In genomic region chr9:87039809-87040392, GRCh38 we compare ENCODE assay signal across 12 cellular contexts.
DNase-seq lines count a peak whose midpoint lies in the region; ATAC-seq and TF ChIP-seq lines count a peak whose summit lies in the region.
"Had no signal": no experiment of that assay in that cellular context is flagged by ENCODE, and none has a peak within 500 bp of the region (broad histone marks: within the 10 kb centered on the region; RNA-seq: fewer than 3 reads in every experiment).

No MANE protein-coding gene starts in this region.

- H3K36me3 ChIP-seq in HEK293 (ENCODE audit: control insufficient read depth in 2 of 2, insufficient read depth in 1 of 2, low read length in 2 of 2) (no peaks in the 10 kb centered on the region), mammary epithelial cell (ENCODE audit: insufficient read depth, low read length) (no peaks in the 10 kb centered on the region)

- no peaks in the 10 kb centered on the region for H4K20me1 ChIP-seq in mammary epithelial cell (ENCODE audit: insufficient read depth, low read length)

- CTCF ChIA-PET in AG04449 (lab: Yijun Ruan, JAX), result no interaction called here
- CTCF ChIA-PET in HEK293 (lab: Yijun Ruan, JAX), result interaction anchor here (1.1 kb wide), 1 partner anchor 26 kb away, joined by 3 read pairs; no protein-coding TSS in a partner anchor
- CTCF ChIA-PET in mammary epithelial cell (lab: Charles Lee; ENCODE audit: low non-redundant PET), result no interaction called here

- dilution Hi-C loops in mammary epithelial cell (cut with HindIII; ENCODE audit: low sequenced_read_pairs), result no loop called here

- intact Hi-C loops in mammary epithelial cell (cut with micrococcal nuclease), result no loop called here
- intact Hi-C loops in activated T-helper 1 cell treated with anti-CD3 and anti-CD28 coated beads, Interleukin-12 subunit alpha, Interleukin-12 subunit beta, Interleukin-2, Interleukin-4 antibody, amounts not matched to agents 30 ng/mL and 10 ng/mL and 1 ng/mL, durations not matched to agents 14 hours and 24 hours and 36 hours (cut with micrococcal nuclease), result no loop called here

- H3K36me3 Mint-ChIP-seq in activated T-helper 1 cell treated with anti-CD3 and anti-CD28 coated beads, Interleukin-12 subunit alpha, Interleukin-12 subunit beta, Interleukin-2, Interleukin-4 antibody, amounts not matched to agents 30 ng/mL and 10 ng/mL and 1 ng/mL, durations not matched to agents 14 hours and 24 hours and 36 hours (ENCODE audit: low read depth), result no peaks in the 10 kb centered on the region

- H3K27ac Mint-ChIP-seq in activated T-helper 1 cell treated with anti-CD3 and anti-CD28 coated beads, Interleukin-12 subunit alpha, Interleukin-12 subunit beta, Interleukin-2, Interleukin-4 antibody, amounts not matched to agents 30 ng/mL and 10 ng/mL and 1 ng/mL, durations not matched to agents 14 hours and 24 hours and 36 hours, result no peak overlapping the region

- no peaks in the 10 kb centered on the region for H3K79me2 ChIP-seq in mammary epithelial cell (ENCODE audit: insufficient read depth, low read length)
- H3K79me2 ChIP-seq: parathyroid adenoma had no signal

- peaks cover 2% of the 10 kb centered on the region for H3K27me3 Mint-ChIP-seq in activated T-helper 1 cell treated with anti-CD3 and anti-CD28 coated beads, Interleukin-12 subunit alpha, Interleukin-12 subunit beta, Interleukin-2, Interleukin-4 antibody, amounts not matched to agents 30 ng/mL and 10 ng/mL and 1 ng/mL, durations not matched to agents 14 hours and 24 hours and 36 hours (ENCODE audit: insufficient read depth)

- POLR2A ChIA-PET in AG04449 (lab: Yijun Ruan, JAX), result no interaction called here
- POLR2A ChIA-PET in HEK293 (lab: Yijun Ruan, JAX), result interaction anchor here (1.0 kb wide), 1 partner anchor 92 kb away, joined by 4 read pairs; no protein-coding TSS in a partner anchor

- H3K27ac ChIP-seq in HEK293 (ENCODE audit: extremely low read depth, low read depth, low read length), result no peak overlapping the region
- H3K27ac ChIP-seq in mammary epithelial cell (ENCODE audit: insufficient read depth, low read depth, low read length), result no peak overlapping the region
- H3K27ac ChIP-seq: parathyroid adenoma had no signal

- no peaks in the 10 kb centered on the region for H3K27me3 ChIP-seq in mammary epithelial cell (ENCODE audit: insufficient read depth, low read length)

- no TSS peak for BruUV-seq in mammary epithelial cell (replicated peaks; lab: Mats Ljungman, UMichigan)

- DNase-seq in AG04449 (ENCODE audit: low read depth, low spot score), result peak; percentile 31
- peak; percentile 68 for DNase-seq in mammary epithelial cell
- DNase-seq in kidney glomerular epithelial cell (lab: John Stamatoyannopoulos, UW), result peak; percentile 53
- DNase-seq in NCI-H1092 (lab: John Stamatoyannopoulos, UW), result no peak
- DNase-seq in activated T-helper 1 cell treated with anti-CD3 and anti-CD28 coated beads, Interleukin-12 subunit alpha, Interleukin-12 subunit beta, Interleukin-2, Interleukin-4 antibody, amounts not matched to agents 30 ng/mL and 10 ng/mL and 1 ng/mL, durations not matched to agents 14 hours and 24 hours and 36 hours (ENCODE audit: low spot score), result no peak
- DNase-seq: NCI-H1105, NCI-H446 treated with DMSO at 0.1 percent for 48 hours had no signal

- H3K9ac ChIP-seq in mammary epithelial cell (ENCODE audit: insufficient read depth, low read length), result no peak overlapping the region
- H3K9ac ChIP-seq: parathyroid adenoma had no signal

- no peak overlapping the region for H2AFZ ChIP-seq in mammary epithelial cell (ENCODE audit: low read depth, low read length)
- H2AFZ ChIP-seq: parathyroid adenoma had no signal

- no peak overlapping the region for H3K4me2 ChIP-seq in mammary epithelial cell (ENCODE audit: insufficient read depth, low read depth, low read length)

- WGBS in mammary epithelial cell (ENCODE audit: low coverage, missing lambda C conversion rate), result 100% methylated on average over 1 of the region's 1 CpG

- peaks cover 5% of the 10 kb centered on the region for H3K9me3 Mint-ChIP-seq in activated T-helper 1 cell treated with anti-CD3 and anti-CD28 coated beads, Interleukin-12 subunit alpha, Interleukin-12 subunit beta, Interleukin-2, Interleukin-4 antibody, amounts not matched to agents 30 ng/mL and 10 ng/mL and 1 ng/mL, durations not matched to agents 14 hours and 24 hours and 36 hours

- ATAC-seq in GM18520 (IDR thresholded peaks at IDR 0.05; ENCODE audit: unreplicated experiment), result no peak
- no peak for ATAC-seq in HG03378 (IDR thresholded peaks at IDR 0.05; ENCODE audit: unreplicated experiment)
- ATAC-seq: HepG2 had no signal

- no peaks in the 10 kb centered on the region for H3K4me1 Mint-ChIP-seq in activated T-helper 1 cell treated with anti-CD3 and anti-CD28 coated beads, Interleukin-12 subunit alpha, Interleukin-12 subunit beta, Interleukin-2, Interleukin-4 antibody, amounts not matched to agents 30 ng/mL and 10 ng/mL and 1 ng/mL, durations not matched to agents 14 hours and 24 hours and 36 hours (ENCODE audit: low read depth)

- H3K4me1 ChIP-seq in HEK293 (ENCODE audit: control insufficient read depth, insufficient read depth, low read length) (peaks cover 6% of the 10 kb centered on the region; the same call in 1 of the 2 replicates), mammary epithelial cell (ENCODE audit: insufficient read depth, low read length) (peaks cover 3% of the 10 kb centered on the region)
- H3K4me1 ChIP-seq: parathyroid adenoma had no signal

- H3K4me3 ChIP-seq in AG04449 (ENCODE audit: low read depth, low read length) (no peak overlapping the region), HEK293 (ENCODE audit: low read depth, low read length) (no peak overlapping the region), mammary epithelial cell (replicated peaks in 1 of 3; ENCODE audit: insufficient read depth in 1 of 3, low read depth in 2 of 3, low read length in 3 of 3) (no peak overlapping the region)

- TF ChIP-seq CTCF in AG04449 (IDR thresholded peaks at IDR 0.05; ENCODE audit: insufficient read depth, low read length, missing control alignments) (no peak), HEK293 (tag by site-specific recombination; IDR thresholded peaks at IDR 0.05) (no peak), mammary epithelial cell (conservative IDR thresholded peaks at IDR 0.05 in 1 of 2, IDR thresholded peaks at IDR 0.05 in 1 of 2; ENCODE audit: extremely low read depth in 1 of 2, insufficient read depth in 1 of 2, low read depth in 1 of 2, low read length in 2 of 2) (no peak)

- no peaks in the 10 kb centered on the region for H3K9me3 ChIP-seq in HEK293 (ENCODE audit: control insufficient read depth, insufficient read depth, low read depth, low read length)
- no peaks in the 10 kb centered on the region for H3K9me3 ChIP-seq in mammary epithelial cell (replicated peaks; ENCODE audit: insufficient read depth, low read length)

- in situ Hi-C loops in mammary epithelial cell (cut with MboI; ENCODE audit: low sequenced_read_pairs in 2 of 2), result no loop called here

- H3K4me3 Mint-ChIP-seq in activated T-helper 1 cell treated with anti-CD3 and anti-CD28 coated beads, Interleukin-12 subunit alpha, Interleukin-12 subunit beta, Interleukin-2, Interleukin-4 antibody, amounts not matched to agents 30 ng/mL and 10 ng/mL and 1 ng/mL, durations not matched to agents 14 hours and 24 hours and 36 hours, result no peak overlapping the region

TF ChIP-seq in HEK293, 187 proteins besides CTCF, POLR2A, EP300 and RAD21 (continues in another document):
- TF ChIP-seq ZNF155 (tag by site-specific recombination; IDR thresholded peaks at IDR 0.05), result no peak
- 0 out of 2 replicates have a peak, but pooled peaks have one; percentile 72 for TF ChIP-seq ZNF416 (tag by site-specific recombination; IDR thresholded peaks at IDR 0.05)
- no peak for TF ChIP-seq ZNF530 (tag by site-specific recombination; IDR thresholded peaks at IDR 0.05; ENCODE audit: low read depth)
- no peak for TF ChIP-seq ZNF626 (tag by site-specific recombination; IDR thresholded peaks at IDR 0.05)
- TF ChIP-seq PRDM6 (tag by site-specific recombination; IDR thresholded peaks at IDR 0.05), result peak; percentile 88
- TF ChIP-seq ZNF133 (tag by site-specific recombination; IDR thresholded peaks at IDR 0.05), result no peak
- TF ChIP-seq ZBTB20 (tag by site-specific recombination; IDR thresholded peaks at IDR 0.05), result no peak
- no peak for TF ChIP-seq ZNF658 (tag by site-specific recombination; IDR thresholded peaks at IDR 0.05)
- TF ChIP-seq ZNF701 (tag by site-specific recombination; IDR thresholded peaks at IDR 0.05), result no peak
- TF ChIP-seq ZNF639 (tag by site-specific recombination; IDR thresholded peaks at IDR 0.05), result no peak
- peak; percentile 81 for TF ChIP-seq SCRT2 (tag by site-specific recombination; IDR thresholded peaks at IDR 0.05)
- no peak for TF ChIP-seq BCL11A (tag by site-specific recombination; IDR thresholded peaks at IDR 0.05; ENCODE audit: low read depth)
- TF ChIP-seq RBAK (tag by site-specific recombination; IDR thresholded peaks at IDR 0.05), result no peak
- TF ChIP-seq ZNF202 (tag by site-specific recombination; IDR thresholded peaks at IDR 0.05; ENCODE audit: borderline replicate concordance), result no peak

Comparison
In these comparisons a context has a peak if more than half of its experiments do, and no peak if none do; other contexts are left out.
1. DNase-seq: peak in AG04449 (single experiment), mammary epithelial cell (single experiment) and kidney glomerular epithelial cell (single experiment); none in NCI-H1092 (single experiment) and activated T-helper 1 cell treated with anti-CD3 and anti-CD28 coated beads, Interleukin-12 subunit alpha, Interleukin-12 subunit beta, Interleukin-2, Interleukin-4 antibody, amounts not matched to agents 30 ng/mL and 10 ng/mL and 1 ng/mL, durations not matched to agents 14 hours and 24 hours and 36 hours (single experiment).